Comparison of ENCODE assay signal across 1 cellular context in the genomic region with DNA sequence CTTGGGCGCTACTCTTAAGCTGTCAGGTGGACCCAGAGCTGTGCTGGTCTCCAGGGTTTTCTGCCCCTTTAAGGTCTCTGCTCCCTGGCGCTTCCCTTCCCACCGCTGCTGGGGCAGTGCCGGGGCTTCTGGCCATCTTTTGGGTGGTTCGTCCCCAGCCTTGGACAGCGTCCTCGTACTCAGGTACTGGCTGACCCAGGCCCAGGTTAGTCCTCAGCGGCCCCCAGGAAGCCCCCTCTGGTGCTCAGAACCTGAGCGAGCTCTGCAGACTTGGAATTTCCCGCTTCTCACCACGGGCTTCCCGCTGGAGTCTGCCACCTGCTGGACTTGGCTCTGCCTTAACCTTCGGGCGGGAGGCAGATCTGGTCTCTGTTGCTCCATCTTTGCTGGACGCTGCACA.
TF ChIP-seq lines count a peak whose summit lies in the region.

No MANE protein-coding gene starts in this region.

TF ChIP-seq in GM23338, 12 proteins besides CTCF, POLR2A, EP300 and RAD21 (continued from another document):
- TF ChIP-seq, protein P1, sequence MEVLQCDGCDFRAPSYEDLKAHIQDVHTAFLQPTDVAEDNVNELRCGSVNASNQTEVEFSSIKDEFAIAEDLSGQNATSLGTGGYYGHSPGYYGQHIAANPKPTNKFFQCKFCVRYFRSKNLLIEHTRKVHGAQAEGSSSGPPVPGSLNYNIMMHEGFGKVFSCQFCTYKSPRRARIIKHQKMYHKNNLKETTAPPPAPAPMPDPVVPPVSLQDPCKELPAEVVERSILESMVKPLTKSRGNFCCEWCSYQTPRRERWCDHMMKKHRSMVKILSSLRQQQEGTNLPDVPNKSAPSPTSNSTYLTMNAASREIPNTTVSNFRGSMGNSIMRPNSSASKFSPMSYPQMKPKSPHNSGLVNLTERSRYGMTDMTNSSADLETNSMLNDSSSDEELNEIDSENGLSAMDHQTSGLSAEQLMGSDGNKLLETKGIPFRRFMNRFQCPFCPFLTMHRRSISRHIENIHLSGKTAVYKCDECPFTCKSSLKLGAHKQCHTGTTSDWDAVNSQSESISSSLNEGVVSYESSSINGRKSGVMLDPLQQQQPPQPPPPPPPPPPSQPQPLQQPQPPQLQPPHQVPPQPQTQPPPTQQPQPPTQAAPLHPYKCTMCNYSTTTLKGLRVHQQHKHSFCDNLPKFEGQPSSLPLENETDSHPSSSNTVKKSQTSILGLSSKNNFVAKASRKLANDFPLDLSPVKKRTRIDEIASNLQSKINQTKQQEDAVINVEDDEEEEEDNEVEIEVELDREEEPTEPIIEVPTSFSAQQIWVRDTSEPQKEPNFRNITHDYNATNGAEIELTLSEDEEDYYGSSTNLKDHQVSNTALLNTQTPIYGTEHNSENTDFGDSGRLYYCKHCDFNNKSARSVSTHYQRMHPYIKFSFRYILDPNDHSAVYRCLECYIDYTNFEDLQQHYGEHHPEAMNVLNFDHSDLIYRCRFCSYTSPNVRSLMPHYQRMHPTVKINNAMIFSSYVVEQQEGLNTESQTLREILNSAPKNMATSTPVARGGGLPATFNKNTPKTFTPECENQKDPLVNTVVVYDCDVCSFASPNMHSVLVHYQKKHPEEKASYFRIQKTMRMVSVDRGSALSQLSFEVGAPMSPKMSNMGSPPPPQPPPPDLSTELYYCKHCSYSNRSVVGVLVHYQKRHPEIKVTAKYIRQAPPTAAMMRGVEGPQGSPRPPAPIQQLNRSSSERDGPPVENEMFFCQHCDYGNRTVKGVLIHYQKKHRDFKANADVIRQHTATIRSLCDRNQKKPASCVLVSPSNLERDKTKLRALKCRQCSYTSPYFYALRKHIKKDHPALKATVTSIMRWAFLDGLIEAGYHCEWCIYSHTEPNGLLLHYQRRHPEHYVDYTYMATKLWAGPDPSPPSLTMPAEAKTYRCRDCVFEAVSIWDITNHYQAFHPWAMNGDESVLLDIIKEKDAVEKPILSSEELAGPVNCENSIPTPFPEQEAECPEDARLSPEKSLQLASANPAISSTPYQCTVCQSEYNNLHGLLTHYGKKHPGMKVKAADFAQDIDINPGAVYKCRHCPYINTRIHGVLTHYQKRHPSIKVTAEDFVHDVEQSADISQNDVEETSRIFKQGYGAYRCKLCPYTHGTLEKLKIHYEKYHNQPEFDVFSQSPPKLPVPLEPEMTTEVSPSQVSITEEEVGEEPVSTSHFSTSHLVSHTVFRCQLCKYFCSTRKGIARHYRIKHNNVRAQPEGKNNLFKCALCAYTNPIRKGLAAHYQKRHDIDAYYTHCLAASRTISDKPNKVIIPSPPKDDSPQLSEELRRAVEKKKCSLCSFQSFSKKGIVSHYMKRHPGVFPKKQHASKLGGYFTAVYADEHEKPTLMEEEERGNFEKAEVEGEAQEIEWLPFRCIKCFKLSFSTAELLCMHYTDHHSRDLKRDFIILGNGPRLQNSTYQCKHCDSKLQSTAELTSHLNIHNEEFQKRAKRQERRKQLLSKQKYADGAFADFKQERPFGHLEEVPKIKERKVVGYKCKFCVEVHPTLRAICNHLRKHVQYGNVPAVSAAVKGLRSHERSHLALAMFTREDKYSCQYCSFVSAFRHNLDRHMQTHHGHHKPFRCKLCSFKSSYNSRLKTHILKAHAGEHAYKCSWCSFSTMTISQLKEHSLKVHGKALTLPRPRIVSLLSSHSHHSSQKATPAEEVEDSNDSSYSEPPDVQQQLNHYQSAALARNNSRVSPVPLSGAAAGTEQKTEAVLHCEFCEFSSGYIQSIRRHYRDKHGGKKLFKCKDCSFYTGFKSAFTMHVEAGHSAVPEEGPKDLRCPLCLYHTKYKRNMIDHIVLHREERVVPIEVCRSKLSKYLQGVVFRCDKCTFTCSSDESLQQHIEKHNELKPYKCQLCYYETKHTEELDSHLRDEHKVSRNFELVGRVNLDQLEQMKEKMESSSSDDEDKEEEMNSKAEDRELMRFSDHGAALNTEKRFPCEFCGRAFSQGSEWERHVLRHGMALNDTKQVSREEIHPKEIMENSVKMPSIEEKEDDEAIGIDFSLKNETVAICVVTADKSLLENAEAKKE (CRISPR knock-in tag; IDR thresholded peaks at IDR 0.05) = no peak
- TF ChIP-seq, protein P2, sequence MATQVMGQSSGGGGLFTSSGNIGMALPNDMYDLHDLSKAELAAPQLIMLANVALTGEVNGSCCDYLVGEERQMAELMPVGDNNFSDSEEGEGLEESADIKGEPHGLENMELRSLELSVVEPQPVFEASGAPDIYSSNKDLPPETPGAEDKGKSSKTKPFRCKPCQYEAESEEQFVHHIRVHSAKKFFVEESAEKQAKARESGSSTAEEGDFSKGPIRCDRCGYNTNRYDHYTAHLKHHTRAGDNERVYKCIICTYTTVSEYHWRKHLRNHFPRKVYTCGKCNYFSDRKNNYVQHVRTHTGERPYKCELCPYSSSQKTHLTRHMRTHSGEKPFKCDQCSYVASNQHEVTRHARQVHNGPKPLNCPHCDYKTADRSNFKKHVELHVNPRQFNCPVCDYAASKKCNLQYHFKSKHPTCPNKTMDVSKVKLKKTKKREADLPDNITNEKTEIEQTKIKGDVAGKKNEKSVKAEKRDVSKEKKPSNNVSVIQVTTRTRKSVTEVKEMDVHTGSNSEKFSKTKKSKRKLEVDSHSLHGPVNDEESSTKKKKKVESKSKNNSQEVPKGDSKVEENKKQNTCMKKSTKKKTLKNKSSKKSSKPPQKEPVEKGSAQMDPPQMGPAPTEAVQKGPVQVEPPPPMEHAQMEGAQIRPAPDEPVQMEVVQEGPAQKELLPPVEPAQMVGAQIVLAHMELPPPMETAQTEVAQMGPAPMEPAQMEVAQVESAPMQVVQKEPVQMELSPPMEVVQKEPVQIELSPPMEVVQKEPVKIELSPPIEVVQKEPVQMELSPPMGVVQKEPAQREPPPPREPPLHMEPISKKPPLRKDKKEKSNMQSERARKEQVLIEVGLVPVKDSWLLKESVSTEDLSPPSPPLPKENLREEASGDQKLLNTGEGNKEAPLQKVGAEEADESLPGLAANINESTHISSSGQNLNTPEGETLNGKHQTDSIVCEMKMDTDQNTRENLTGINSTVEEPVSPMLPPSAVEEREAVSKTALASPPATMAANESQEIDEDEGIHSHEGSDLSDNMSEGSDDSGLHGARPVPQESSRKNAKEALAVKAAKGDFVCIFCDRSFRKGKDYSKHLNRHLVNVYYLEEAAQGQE (IDR thresholded peaks at IDR 0.05; ENCODE audit: unreplicated experiment) = no peak
- TF ChIP-seq NANOG (IDR thresholded peaks at IDR 0.05; ENCODE audit: borderline replicate concordance) = no peak
- TF ChIP-seq JUNB (IDR thresholded peaks at IDR 0.05; ENCODE audit: unreplicated experiment) = no peak
- no peak for TF ChIP-seq ZNF114 (CRISPR knock-in tag; IDR thresholded peaks at IDR 0.05)
